Comparison of ENCODE assay signal across 2 cellular contexts in the genomic region with DNA sequence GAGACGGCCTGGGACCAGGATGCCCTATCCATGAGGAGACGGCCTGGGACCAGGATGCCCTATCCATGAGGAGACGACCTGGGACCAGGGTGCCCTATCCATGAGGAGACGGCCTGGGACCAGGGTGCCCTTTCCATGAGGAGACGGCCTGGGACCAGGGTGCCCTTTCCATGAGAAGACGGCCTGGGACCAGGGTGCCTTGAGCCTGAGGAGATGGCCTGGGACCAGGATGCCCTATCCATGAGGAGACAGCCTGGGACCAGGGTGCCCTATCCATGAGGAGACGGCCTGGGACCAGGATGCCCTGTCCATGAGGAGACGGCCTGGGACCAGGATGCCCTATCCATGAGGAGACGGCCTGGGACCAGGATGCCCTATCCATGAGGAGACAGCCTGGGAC. TPM values are rescaled to one million over a fixed set of nuclear protein-coding genes. Genes with fewer than 3 reads are reported as not detected.
"Had no signal": no experiment of that assay in that cellular context is flagged by ENCODE, and none has a peak within 500 bp of the region (broad histone marks: within the 10 kb centered on the region; RNA-seq: fewer than 3 reads in every experiment).

No MANE protein-coding gene starts in this region.

RNA-seq across cellular contexts. Expression of gene VIPR2, which starts 58.6 kb away (rescaled TPM):
- total RNA-seq: GM23248, HFFc6 had no signal
- polyA plus RNA-seq: GM23248 had no signal
